ENCODE assay signal across 9 cellular contexts in the genomic region with DNA sequence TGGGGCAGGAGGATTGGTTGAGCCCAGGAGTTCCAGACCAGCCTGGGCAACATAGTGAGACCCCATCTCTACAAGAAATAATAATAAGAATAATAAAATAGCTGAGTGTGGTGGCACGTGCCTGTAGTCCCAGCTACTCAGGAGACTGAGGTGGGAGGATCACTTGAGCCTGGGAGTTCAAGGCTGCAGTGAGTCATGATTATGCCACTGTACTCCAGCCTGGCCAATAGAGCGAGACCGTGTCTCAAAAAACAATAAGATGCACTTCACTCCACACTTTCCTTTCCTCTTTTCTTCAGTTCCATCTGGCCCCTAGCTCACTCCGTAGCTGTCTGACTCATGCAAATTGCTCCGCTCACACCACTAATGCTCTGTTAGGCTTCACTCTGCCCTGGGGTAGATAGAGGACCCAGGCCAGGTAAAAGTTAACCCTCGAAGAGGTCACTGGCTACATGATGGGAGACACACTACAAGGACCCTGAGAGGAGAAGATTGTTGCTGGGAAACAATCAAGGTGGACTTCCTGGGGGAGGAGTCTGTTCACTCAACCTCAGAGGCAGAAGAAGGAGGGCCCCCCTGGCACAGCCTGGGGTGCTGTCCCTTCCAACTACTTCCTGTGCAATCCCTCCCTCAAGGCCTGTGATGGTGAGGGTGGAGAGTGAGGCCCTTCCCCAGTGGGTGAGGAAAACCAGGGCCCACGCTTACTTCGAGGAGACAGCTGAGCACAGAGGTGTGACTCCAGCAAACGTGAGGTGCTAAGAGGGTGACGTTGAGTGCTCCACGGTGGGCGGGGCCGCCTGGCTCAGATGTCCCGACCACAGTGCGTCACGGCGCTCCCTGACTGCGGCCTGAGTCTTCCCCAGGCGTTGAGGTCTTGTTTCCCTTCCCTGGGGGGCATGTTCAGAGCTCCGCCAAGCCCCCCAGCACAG. TPM values are rescaled to one million over a fixed set of nuclear protein-coding genes. Genes with fewer than 3 reads are reported as not detected.
DNase-seq lines count a peak whose midpoint lies in the region; ATAC-seq and TF ChIP-seq lines count a peak whose summit lies in the region.
"Had no signal": no experiment of that assay in that cellular context is flagged by ENCODE, and none has a peak within 500 bp of the region (broad histone marks: within the 10 kb centered on the region; RNA-seq: fewer than 3 reads in every experiment).

No MANE protein-coding gene starts in this region.

- H3K27ac ChIP-seq in right atrium auricular region: no peak overlapping the region
- H3K27ac ChIP-seq in tibial artery: no peak overlapping the region

- H3K4me3 ChIP-seq in right atrium auricular region (no peak overlapping the region), mucosa of descending colon (no peak overlapping the region), tibial artery (no peak overlapping the region)
- H3K4me3 ChIP-seq: adrenal gland had no signal

- H3K9me3 ChIP-seq in right atrium auricular region: no peaks in the 10 kb centered on the region
- no peaks in the 10 kb centered on the region for H3K9me3 ChIP-seq in mucosa of descending colon
- H3K9me3 ChIP-seq in tibial artery: no peaks in the 10 kb centered on the region
- H3K9me3 ChIP-seq: adrenal gland had no signal

- POLR2A ChIA-PET in activated CD8-positive, alpha-beta T cell treated with anti-CD3 and anti-CD28 coated beads for 36 hours (lab: Charles Lee): interaction anchor here (0.9 to 1.5 kb wide), 3 partner anchors 8 to 342 kb away, joined by 3 to 4 read pairs (median 3); partner anchors contain the start of gene TNFSF14

- H3K27me3 Mint-ChIP-seq in activated CD8-positive, alpha-beta T cell treated with anti-CD3 and anti-CD28 coated beads for 36 hours: peaks cover 1% of the 10 kb centered on the region

- H3K27me3 ChIP-seq in right atrium auricular region (no peaks in the 10 kb centered on the region), tibial artery (peaks cover 0 to 24% of the 10 kb centered on the region in 2 donors)
- H3K27me3 ChIP-seq: adrenal gland had no signal

- no peaks in the 10 kb centered on the region for H3K9me3 Mint-ChIP-seq in activated CD8-positive, alpha-beta T cell treated with anti-CD3 and anti-CD28 coated beads for 36 hours

- peak overlapping the region; percentile 80 for H3K27ac Mint-ChIP-seq in activated CD8-positive, alpha-beta T cell treated with anti-CD3 and anti-CD28 coated beads for 36 hours

- no peak for ATAC-seq in left ventricle myocardium superior
- ATAC-seq in HG03280 (IDR thresholded peaks at IDR 0.05; ENCODE audit: unreplicated experiment): peak; percentile 35
- peak; percentile 80 for ATAC-seq in activated CD8-positive, alpha-beta T cell treated with anti-CD3 and anti-CD28 coated beads for 36 hours
- peak; percentile 74 for ATAC-seq in mucosa of descending colon

- H3K36me3 ChIP-seq in right atrium auricular region (no peaks in the 10 kb centered on the region), mucosa of descending colon (ENCODE audit: low read depth) (no peaks in the 10 kb centered on the region), tibial artery (no peaks in the 10 kb centered on the region)
- H3K36me3 ChIP-seq: adrenal gland had no signal

- CTCF ChIA-PET in activated CD8-positive, alpha-beta T cell treated with anti-CD3 and anti-CD28 coated beads for 36 hours (lab: Charles Lee): interaction anchor here (0.8 to 1.2 kb wide), 4 partner anchors 9 to 396 kb away, joined by 3 to 5 read pairs (median 4); partner anchors contain the start of gene TNFSF9

- H3K4me1 ChIP-seq in right atrium auricular region: peaks cover 0 to 3% of the 10 kb centered on the region in 2 donors
- H3K4me1 ChIP-seq in mucosa of descending colon (ENCODE audit: low read depth): no peaks in the 10 kb centered on the region
- H3K4me1 ChIP-seq in tibial artery: peaks cover 0 to 7% (median 1%) of the 10 kb centered on the region in 4 donors

- intact Hi-C loops in left ventricle myocardium superior (cut with micrococcal nuclease) (no loop called here), mucosa of descending colon (cut with DNase I, micrococcal nuclease) (no loop called here), tibial artery (cut with DNase I; ENCODE audit: low total_unique reads) (no loop called here)
- intact Hi-C loops in activated CD8-positive, alpha-beta T cell treated with anti-CD3 and anti-CD28 coated beads for 36 hours (cut with micrococcal nuclease): loop anchor here (10.0 kb wide), 1 partner anchor 73 kb away; the partner anchor contains the start of gene CD70

- TF ChIP-seq CTCF in right atrium auricular region (IDR thresholded peaks at IDR 0.05) (no peak), mucosa of descending colon (IDR thresholded peaks at IDR 0.05) (no peak), tibial artery (IDR thresholded peaks at IDR 0.05) (no peak)
- no peak for TF ChIP-seq CTCF in activated CD8-positive, alpha-beta T cell treated with anti-CD3 and anti-CD28 coated beads for 36 hours (IDR thresholded peaks at IDR 0.05)

- H3K4me3 Mint-ChIP-seq in activated CD8-positive, alpha-beta T cell treated with anti-CD3 and anti-CD28 coated beads for 36 hours: no peak overlapping the region

- no peaks in the 10 kb centered on the region for H3K36me3 Mint-ChIP-seq in activated CD8-positive, alpha-beta T cell treated with anti-CD3 and anti-CD28 coated beads for 36 hours (ENCODE audit: low read depth)

- peaks cover 34% of the 10 kb centered on the region for H3K4me1 Mint-ChIP-seq in activated CD8-positive, alpha-beta T cell treated with anti-CD3 and anti-CD28 coated beads for 36 hours (ENCODE audit: low read depth)

- DNase-seq in left ventricle myocardium superior: peak; percentile 48
- DNase-seq in right atrium auricular region (ENCODE audit: low spot score): no peak
- DNase-seq in activated CD8-positive, alpha-beta T cell treated with anti-CD3 and anti-CD28 coated beads for 36 hours: peak; percentile 86
- DNase-seq in mucosa of descending colon: peak; percentile 46 to 81 (median 49)
- DNase-seq in tibial artery: no peak
- DNase-seq in DMS79 (lab: John Stamatoyannopoulos, UW): no peak
- DNase-seq in COLO668 (lab: John Stamatoyannopoulos, UW; ENCODE audit: unreplicated experiment): no peak

RNA-seq across cellular contexts. Expression of gene TNFSF9, which starts 8.8 kb away (rescaled TPM):
- total RNA-seq in left ventricle myocardium superior (1.0 TPM), right atrium auricular region (under 1 TPM in 1 of 2 donors, not detected in 1; 0.43 TPM), mucosa of descending colon (1 to 10 TPM in 2 of 3 donors, under 1 TPM in 1; 0.58 to 1.2 (median 1.0) TPM)
- total RNA-seq in activated CD8-positive, alpha-beta T cell treated with anti-CD3 and anti-CD28 coated beads for 36 hours: 1 to 10 TPM; 3.0 to 3.1 TPM

RNA-seq across cellular contexts. Expression of gene TUBB4A, which starts 19.9 kb away (rescaled TPM):
- total RNA-seq in left ventricle myocardium superior: 2.8 TPM
- 1 to 10 TPM in 1 of 2 donors, under 1 TPM in 1; 0.83 to 2.3 TPM for total RNA-seq in right atrium auricular region
- 10 to 100 TPM in 1 of 2 experiments, 1 to 10 TPM in 1; 9.6 to 10.6 TPM for total RNA-seq in activated CD8-positive, alpha-beta T cell treated with anti-CD3 and anti-CD28 coated beads for 36 hours
- 10 to 100 TPM in 1 of 3 donors, under 1 TPM in 2; 0.26 to 14.6 (median 0.82) TPM for total RNA-seq in mucosa of descending colon

RNA-seq across cellular contexts. Expression of gene DENND1C, which starts 40.4 kb away (rescaled TPM):
- 0.87 TPM for total RNA-seq in left ventricle myocardium superior
- under 1 TPM; 0.30 to 0.75 TPM for total RNA-seq in right atrium auricular region
- 10 to 100 TPM; 58.2 to 61.2 TPM for total RNA-seq in activated CD8-positive, alpha-beta T cell treated with anti-CD3 and anti-CD28 coated beads for 36 hours
- total RNA-seq in mucosa of descending colon: 1 to 10 TPM; 3.8 to 4.7 (median 4.1) TPM

RNA-seq across cellular contexts. Expression of gene CRB3, which starts 57.9 kb away (rescaled TPM):
- total RNA-seq in left ventricle myocardium superior: not detected
- 1 to 10 TPM in 1 of 2 donors, under 1 TPM in 1; 0.33 to 2.5 TPM for total RNA-seq in right atrium auricular region
- total RNA-seq in activated CD8-positive, alpha-beta T cell treated with anti-CD3 and anti-CD28 coated beads for 36 hours: under 1 TPM; 0.58 to 0.70 TPM
- 100 to 1,000 TPM in 1 of 3 donors, 10 to 100 TPM in 2; 49.9 to 139 (median 86.0) TPM for total RNA-seq in mucosa of descending colon

Comparison
In these comparisons a context has a peak if more than half of its experiments do, and no peak if none do; other contexts are left out.
1. DNase-seq: peak in left ventricle myocardium superior (single experiment), activated CD8-positive, alpha-beta T cell treated with anti-CD3 and anti-CD28 coated beads for 36 hours (single experiment) and mucosa of descending colon (3 of 3); none in right atrium auricular region (single experiment), tibial artery (0 of 2), DMS79 (single experiment) and COLO668 (single experiment).
2. RNA of gene DENND1C, which starts 40.4 kb away (total RNA-seq): 58.2 to 61.2 TPM in activated CD8-positive, alpha-beta T cell treated with anti-CD3 and anti-CD28 coated beads for 36 hours; 3.8 to 4.7 TPM in mucosa of descending colon, 0.87 TPM in left ventricle myocardium superior (single experiment) and 0.30 to 0.75 TPM in right atrium auricular region; every median in the first group is over 10 times any median in the second.